ENCODE assay signal across 1 cellular context in the genomic region with DNA sequence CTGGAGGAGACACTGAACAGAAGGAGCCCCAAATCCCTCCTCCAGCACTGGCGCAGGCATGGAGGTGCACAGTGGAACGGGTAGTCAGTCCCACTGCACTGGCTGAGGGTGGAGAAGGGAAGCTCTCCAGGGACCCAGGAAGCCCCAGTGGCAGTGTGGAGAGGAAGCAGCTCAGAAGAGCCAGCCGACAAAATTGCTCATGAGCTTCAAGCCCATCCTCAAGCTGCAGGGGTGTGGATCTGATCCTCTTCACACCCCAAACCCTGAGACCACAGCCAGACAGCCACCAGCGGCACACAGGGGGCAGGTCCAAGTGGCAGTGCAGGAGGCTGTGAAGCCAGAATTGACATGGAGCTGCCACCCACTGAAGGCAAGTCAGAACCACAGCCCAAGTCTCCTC.
TF ChIP-seq lines count a peak whose summit lies in the region.

No MANE protein-coding gene starts in this region.

TF ChIP-seq in H1, 55 proteins besides CTCF, POLR2A, EP300 and RAD21:
- TF ChIP-seq, protein P1, sequence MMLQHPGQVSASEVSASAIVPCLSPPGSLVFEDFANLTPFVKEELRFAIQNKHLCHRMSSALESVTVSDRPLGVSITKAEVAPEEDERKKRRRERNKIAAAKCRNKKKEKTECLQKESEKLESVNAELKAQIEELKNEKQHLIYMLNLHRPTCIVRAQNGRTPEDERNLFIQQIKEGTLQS (IDR thresholded peaks at IDR 0.05; ENCODE audit: insufficient read depth, low read depth, low read length): no peak
- TF ChIP-seq CTBP2 (IDR thresholded peaks at IDR 0.05; ENCODE audit: borderline replicate concordance, insufficient read depth, insufficient read length, low read length) (no peak), FOSL1 (IDR thresholded peaks at IDR 0.05; ENCODE audit: insufficient read depth, low read depth, low read length) (no peak), TCF12 (IDR thresholded peaks at IDR 0.05; ENCODE audit: low read depth, low read length) (no peak), RBBP5 (IDR thresholded peaks at IDR 0.05; ENCODE audit: borderline replicate concordance, low read depth, low read length) (no peak), CBX5 (IDR thresholded peaks at IDR 0.05; ENCODE audit: low read depth, low read length) (no peak)
- TF ChIP-seq, protein P2, sequence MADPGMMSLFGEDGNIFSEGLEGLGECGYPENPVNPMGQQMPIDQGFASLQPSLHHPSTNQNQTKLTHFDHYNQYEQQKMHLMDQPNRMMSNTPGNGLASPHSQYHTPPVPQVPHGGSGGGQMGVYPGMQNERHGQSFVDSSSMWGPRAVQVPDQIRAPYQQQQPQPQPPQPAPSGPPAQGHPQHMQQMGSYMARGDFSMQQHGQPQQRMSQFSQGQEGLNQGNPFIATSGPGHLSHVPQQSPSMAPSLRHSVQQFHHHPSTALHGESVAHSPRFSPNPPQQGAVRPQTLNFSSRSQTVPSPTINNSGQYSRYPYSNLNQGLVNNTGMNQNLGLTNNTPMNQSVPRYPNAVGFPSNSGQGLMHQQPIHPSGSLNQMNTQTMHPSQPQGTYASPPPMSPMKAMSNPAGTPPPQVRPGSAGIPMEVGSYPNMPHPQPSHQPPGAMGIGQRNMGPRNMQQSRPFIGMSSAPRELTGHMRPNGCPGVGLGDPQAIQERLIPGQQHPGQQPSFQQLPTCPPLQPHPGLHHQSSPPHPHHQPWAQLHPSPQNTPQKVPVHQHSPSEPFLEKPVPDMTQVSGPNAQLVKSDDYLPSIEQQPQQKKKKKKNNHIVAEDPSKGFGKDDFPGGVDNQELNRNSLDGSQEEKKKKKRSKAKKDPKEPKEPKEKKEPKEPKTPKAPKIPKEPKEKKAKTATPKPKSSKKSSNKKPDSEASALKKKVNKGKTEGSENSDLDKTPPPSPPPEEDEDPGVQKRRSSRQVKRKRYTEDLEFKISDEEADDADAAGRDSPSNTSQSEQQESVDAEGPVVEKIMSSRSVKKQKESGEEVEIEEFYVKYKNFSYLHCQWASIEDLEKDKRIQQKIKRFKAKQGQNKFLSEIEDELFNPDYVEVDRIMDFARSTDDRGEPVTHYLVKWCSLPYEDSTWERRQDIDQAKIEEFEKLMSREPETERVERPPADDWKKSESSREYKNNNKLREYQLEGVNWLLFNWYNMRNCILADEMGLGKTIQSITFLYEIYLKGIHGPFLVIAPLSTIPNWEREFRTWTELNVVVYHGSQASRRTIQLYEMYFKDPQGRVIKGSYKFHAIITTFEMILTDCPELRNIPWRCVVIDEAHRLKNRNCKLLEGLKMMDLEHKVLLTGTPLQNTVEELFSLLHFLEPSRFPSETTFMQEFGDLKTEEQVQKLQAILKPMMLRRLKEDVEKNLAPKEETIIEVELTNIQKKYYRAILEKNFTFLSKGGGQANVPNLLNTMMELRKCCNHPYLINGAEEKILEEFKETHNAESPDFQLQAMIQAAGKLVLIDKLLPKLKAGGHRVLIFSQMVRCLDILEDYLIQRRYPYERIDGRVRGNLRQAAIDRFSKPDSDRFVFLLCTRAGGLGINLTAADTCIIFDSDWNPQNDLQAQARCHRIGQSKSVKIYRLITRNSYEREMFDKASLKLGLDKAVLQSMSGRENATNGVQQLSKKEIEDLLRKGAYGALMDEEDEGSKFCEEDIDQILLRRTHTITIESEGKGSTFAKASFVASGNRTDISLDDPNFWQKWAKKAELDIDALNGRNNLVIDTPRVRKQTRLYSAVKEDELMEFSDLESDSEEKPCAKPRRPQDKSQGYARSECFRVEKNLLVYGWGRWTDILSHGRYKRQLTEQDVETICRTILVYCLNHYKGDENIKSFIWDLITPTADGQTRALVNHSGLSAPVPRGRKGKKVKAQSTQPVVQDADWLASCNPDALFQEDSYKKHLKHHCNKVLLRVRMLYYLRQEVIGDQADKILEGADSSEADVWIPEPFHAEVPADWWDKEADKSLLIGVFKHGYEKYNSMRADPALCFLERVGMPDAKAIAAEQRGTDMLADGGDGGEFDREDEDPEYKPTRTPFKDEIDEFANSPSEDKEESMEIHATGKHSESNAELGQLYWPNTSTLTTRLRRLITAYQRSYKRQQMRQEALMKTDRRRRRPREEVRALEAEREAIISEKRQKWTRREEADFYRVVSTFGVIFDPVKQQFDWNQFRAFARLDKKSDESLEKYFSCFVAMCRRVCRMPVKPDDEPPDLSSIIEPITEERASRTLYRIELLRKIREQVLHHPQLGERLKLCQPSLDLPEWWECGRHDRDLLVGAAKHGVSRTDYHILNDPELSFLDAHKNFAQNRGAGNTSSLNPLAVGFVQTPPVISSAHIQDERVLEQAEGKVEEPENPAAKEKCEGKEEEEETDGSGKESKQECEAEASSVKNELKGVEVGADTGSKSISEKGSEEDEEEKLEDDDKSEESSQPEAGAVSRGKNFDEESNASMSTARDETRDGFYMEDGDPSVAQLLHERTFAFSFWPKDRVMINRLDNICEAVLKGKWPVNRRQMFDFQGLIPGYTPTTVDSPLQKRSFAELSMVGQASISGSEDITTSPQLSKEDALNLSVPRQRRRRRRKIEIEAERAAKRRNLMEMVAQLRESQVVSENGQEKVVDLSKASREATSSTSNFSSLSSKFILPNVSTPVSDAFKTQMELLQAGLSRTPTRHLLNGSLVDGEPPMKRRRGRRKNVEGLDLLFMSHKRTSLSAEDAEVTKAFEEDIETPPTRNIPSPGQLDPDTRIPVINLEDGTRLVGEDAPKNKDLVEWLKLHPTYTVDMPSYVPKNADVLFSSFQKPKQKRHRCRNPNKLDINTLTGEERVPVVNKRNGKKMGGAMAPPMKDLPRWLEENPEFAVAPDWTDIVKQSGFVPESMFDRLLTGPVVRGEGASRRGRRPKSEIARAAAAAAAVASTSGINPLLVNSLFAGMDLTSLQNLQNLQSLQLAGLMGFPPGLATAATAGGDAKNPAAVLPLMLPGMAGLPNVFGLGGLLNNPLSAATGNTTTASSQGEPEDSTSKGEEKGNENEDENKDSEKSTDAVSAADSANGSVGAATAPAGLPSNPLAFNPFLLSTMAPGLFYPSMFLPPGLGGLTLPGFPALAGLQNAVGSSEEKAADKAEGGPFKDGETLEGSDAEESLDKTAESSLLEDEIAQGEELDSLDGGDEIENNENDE (IDR thresholded peaks at IDR 0.05; ENCODE audit: insufficient replicate concordance, low read length): no peak
